21 cellular contexts compared by ENCODE assay signal in the genomic region with DNA sequence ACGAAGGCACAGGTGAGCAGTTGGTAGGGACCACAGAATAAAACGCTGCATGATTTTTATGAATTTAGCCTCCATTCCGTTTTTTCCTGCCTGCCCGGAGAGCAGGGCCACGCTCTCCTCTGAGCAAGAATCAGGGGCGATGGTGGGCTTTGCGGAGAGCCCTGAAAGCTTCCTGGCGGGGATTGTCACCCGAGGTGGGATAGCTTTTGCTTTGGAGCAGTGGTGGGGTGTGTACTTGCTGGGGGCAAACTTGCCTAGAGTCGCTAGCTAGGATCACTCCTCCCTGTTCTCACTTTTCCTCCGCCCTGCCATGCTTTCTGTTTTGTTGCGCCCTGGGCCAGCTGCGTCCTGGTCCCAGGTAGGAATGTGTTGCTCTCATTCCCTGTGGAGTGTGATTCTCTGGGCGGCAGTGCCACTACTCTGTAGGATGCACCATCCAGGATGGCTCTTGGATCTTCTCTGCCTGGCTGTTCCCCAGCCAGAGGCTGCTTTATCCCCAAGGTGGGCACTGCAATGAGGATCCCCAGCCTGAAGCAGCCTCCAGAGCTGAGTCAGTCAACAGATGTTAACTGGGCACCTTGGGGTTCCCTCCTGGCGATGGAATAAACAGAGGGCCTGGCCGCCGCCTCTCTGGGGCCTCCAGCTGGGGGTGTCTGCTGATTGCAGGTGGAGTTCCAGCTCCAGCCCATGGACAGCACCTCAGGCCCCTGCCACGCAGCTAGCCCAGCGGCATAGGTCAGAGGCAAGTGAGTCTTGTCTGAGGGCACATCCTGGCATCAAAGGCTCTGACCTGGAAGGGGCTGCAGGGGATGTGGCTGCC.
DNase-seq lines count a peak whose midpoint lies in the region; ATAC-seq and TF ChIP-seq lines count a peak whose summit lies in the region.
"Had no signal": no experiment of that assay in that cellular context is flagged by ENCODE, and none has a peak within 500 bp of the region (broad histone marks: within the 10 kb centered on the region; RNA-seq: fewer than 3 reads in every experiment).

No MANE protein-coding gene starts in this region.

- TF ChIP-seq POLR2A in spleen (IDR thresholded peaks at IDR 0.05), result no peak

- no peak overlapping the region for H3K4me3 ChIP-seq in HEK293 (ENCODE audit: low read depth, low read length)
- no peak overlapping the region for H3K4me3 ChIP-seq in RWPE2 (ENCODE audit: severe bottlenecking)
- H3K4me3 ChIP-seq in spleen, result no peak overlapping the region
- H3K4me3 ChIP-seq in coronary artery, result no peak overlapping the region
- H3K4me3 ChIP-seq: HAP-1 had no signal

- 84 to 93% (median 90%) methylated on average over 17 to 19 of the region's 19 CpGs for WGBS in spleen, 5 donors

- H3K27me3 ChIP-seq in RWPE2 (ENCODE audit: insufficient read depth, poor library complexity, severe bottlenecking) (peaks cover 5% of the 10 kb centered on the region), spleen (replicated peaks in 1 of 7) (peaks cover 0 to 16% (median 0%) of the 10 kb centered on the region in 7 donors)

- CTCF ChIA-PET in HEK293 (lab: Yijun Ruan, JAX), result interaction anchor here (0.7 to 1.3 kb wide), 2 partner anchors 35 to 579 kb away, joined by 3 read pairs; no protein-coding TSS in a partner anchor

- no peaks in the 10 kb centered on the region for H3K4me1 ChIP-seq in HEK293 (ENCODE audit: control insufficient read depth, insufficient read depth, low read length)
- H3K4me1 ChIP-seq in RWPE2 (ENCODE audit: insufficient read depth, poor library complexity, severe bottlenecking), result peaks cover 13% of the 10 kb centered on the region
- H3K4me1 ChIP-seq in spleen, result no peaks in the 10 kb centered on the region
- H3K4me1 ChIP-seq: HAP-1 had no signal

- H3K9me3 ChIP-seq in HEK293 (ENCODE audit: control insufficient read depth, insufficient read depth, low read depth, low read length) (no peaks in the 10 kb centered on the region), RWPE2 (ENCODE audit: severe bottlenecking) (no peaks in the 10 kb centered on the region), spleen (no peaks in the 10 kb centered on the region)
- H3K9me3 ChIP-seq: HAP-1 had no signal

- no peak for TF ChIP-seq CTCF in HEK293 (tag by site-specific recombination; IDR thresholded peaks at IDR 0.05)
- no peak for TF ChIP-seq CTCF in RWPE2 (IDR thresholded peaks at IDR 0.05; ENCODE audit: poor library complexity, severe bottlenecking)
- no peak for TF ChIP-seq CTCF in spleen (IDR thresholded peaks at IDR 0.05 in 8 of 11, conservative IDR thresholded peaks at IDR 0.05 in 3 of 11)
- no peak for TF ChIP-seq CTCF in coronary artery (IDR thresholded peaks at IDR 0.05)

- intact Hi-C loops in spleen (cut with DNase I; ENCODE audit: low total_unique reads), result no loop called here

- H3K36me3 ChIP-seq in HEK293 (ENCODE audit: control insufficient read depth in 2 of 2, insufficient read depth in 1 of 2, low read length in 2 of 2) (no peaks in the 10 kb centered on the region), RWPE2 (ENCODE audit: low read depth) (no peaks in the 10 kb centered on the region), spleen (no peaks in the 10 kb centered on the region)
- H3K36me3 ChIP-seq: HAP-1 had no signal

- no peak for ATAC-seq in RWPE2 (ENCODE audit: low read depth)
- ATAC-seq in HG03097 (IDR thresholded peaks at IDR 0.05; ENCODE audit: low FRiP score, unreplicated experiment), result no peak

- DNase-seq in RWPE2 (ENCODE audit: low spot score) (peak; percentile 47), mesenteric fat pad (ENCODE audit: low spot score) (peak; percentile 69), spleen (peak; percentile 55), coronary artery (ENCODE audit: low spot score) (no peak), NCI-H2029 treated with DMSO at 0.1 percent for 48 hours (lab: John Stamatoyannopoulos, UW) (no peak)
- DNase-seq: CD4-positive, CD25-positive, alpha-beta regulatory T cell; COR-L47; DMS79; IMR-90; NCI-H1105; NCI-H146; NCI-H2029; NCI-H2171 treated with DMSO at 0.1 percent for 48 hours; NCI-H446; NCI-H526; OCI-M1; SHP77 had no signal

- no peak overlapping the region for H3K27ac ChIP-seq in HEK293 (ENCODE audit: extremely low read depth, low read depth, low read length)
- H3K27ac ChIP-seq in RWPE2 (ENCODE audit: poor library complexity, severe bottlenecking), result no peak overlapping the region
- no peak overlapping the region for H3K27ac ChIP-seq in spleen
- no peak overlapping the region for H3K27ac ChIP-seq in coronary artery
- H3K27ac ChIP-seq: KMS-11 had no signal

- POLR2A ChIA-PET in HEK293 (lab: Yijun Ruan, JAX), result no interaction called here

TF ChIP-seq in HEK293, 187 proteins besides CTCF, POLR2A, EP300 and RAD21:
- TF ChIP-seq ZIC2 (tag by site-specific recombination; IDR thresholded peaks at IDR 0.05), result 0 out of 2 replicates have a peak, but pooled peaks have one; percentile 19
- TF ChIP-seq ZNF37A (tag by site-specific recombination; IDR thresholded peaks at IDR 0.05), result no peak

Comparison
In these comparisons a context has a peak if more than half of its experiments do, and no peak if none do; other contexts are left out.
1. DNase-seq: peak in RWPE2 (single experiment), mesenteric fat pad (single experiment) and spleen (single experiment); none in coronary artery (single experiment) and NCI-H2029 treated with DMSO at 0.1 percent for 48 hours (single experiment).